Comparison of ENCODE assay signal across 1 cellular context in the genomic region with DNA sequence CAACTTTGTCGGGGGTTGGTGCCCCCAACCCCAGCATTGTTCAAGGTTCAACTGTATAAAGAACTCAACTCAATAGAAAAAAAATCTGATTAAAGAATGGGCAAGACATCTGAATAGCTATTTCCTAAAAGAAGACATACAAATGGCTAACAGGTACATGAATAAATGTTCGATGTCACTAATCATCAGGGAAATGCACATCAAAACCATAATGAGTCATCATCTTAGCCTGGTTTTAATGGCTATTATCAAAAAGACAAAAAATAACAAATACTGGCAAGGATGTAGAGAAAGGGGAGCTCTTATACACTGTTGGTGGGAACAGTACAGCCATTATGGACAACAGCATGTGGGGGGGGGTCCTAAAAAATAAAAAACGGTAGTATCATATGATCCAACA.
TF ChIP-seq lines count a peak whose summit lies in the region.

No MANE protein-coding gene starts in this region.

TF ChIP-seq in SK-N-SH, 30 proteins besides CTCF, POLR2A, EP300 and RAD21 (continued from another document):
- TF ChIP-seq, protein P1, sequence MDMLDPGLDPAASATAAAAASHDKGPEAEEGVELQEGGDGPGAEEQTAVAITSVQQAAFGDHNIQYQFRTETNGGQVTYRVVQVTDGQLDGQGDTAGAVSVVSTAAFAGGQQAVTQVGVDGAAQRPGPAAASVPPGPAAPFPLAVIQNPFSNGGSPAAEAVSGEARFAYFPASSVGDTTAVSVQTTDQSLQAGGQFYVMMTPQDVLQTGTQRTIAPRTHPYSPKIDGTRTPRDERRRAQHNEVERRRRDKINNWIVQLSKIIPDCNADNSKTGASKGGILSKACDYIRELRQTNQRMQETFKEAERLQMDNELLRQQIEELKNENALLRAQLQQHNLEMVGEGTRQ (IDR thresholded peaks at IDR 0.05; ENCODE audit: borderline replicate concordance, low read depth, low read length) = no peak
- no peak for TF ChIP-seq RXRA (IDR thresholded peaks at IDR 0.05; ENCODE audit: borderline replicate concordance, low read depth)
- no peak for TF ChIP-seq GABPA (IDR thresholded peaks at IDR 0.05; ENCODE audit: low read depth)
- TF ChIP-seq FOSL2 (IDR thresholded peaks at IDR 0.05; ENCODE audit: borderline replicate concordance, low read depth) = 0 out of 2 replicates have a peak, but pooled peaks have one; percentile 25
- no peak for TF ChIP-seq MEF2A (IDR thresholded peaks at IDR 0.05; ENCODE audit: borderline replicate concordance, low read depth)
- no peak for TF ChIP-seq NFIC (IDR thresholded peaks at IDR 0.05; ENCODE audit: borderline replicate concordance)
- no peak for TF ChIP-seq RCOR1 (IDR thresholded peaks at IDR 0.05; ENCODE audit: low read length)
- TF ChIP-seq CHD2 (IDR thresholded peaks at IDR 0.05; ENCODE audit: low read length, partially characterized antibody) = no peak
